ENCODE assay signal across 8 cellular contexts in genomic region chr19:36528194-36528920, GRCh38. TPM values are rescaled to one million over a fixed set of nuclear protein-coding genes. Genes with fewer than 3 reads are reported as not detected.
DNase-seq lines count a peak whose midpoint lies in the region; ATAC-seq and TF ChIP-seq lines count a peak whose summit lies in the region.

ZNF260 (minus strand) TSS chr19:36528271; CDS start chr19:36515238, 13,033 bp downstream.

- H3K27me3 ChIP-seq in DND-41 (ENCODE audit: insufficient read depth, low read length, poor library complexity), result no peaks in the 10 kb centered on the region
- H3K27me3 ChIP-seq in naive thymus-derived CD4-positive, alpha-beta T cell (ENCODE audit: control insufficient read depth in 2 of 2, insufficient read depth in 2 of 2, low read length in 2 of 2), result no peaks in the 10 kb centered on the region

- intact Hi-C loops in activated T-helper 2 cell treated with anti-CD3 and anti-CD28 coated beads, Interferon-gamma antibody, Interleukin-2, Interleukin-4, amounts not matched to agents 10 μg/mL and 5 μg/mL and 100 μg/mL, durations not matched to agents 14 hours and 24 hours and 36 hours (cut with micrococcal nuclease), result loop anchor here (1.0 to 2.0 kb wide), 9 partner anchors 39 to 690 kb away; partner anchors contain the start of genes ZNF382, ZNF383, ZNF461 and ZNF529
- intact Hi-C loops in naive thymus-derived CD4-positive, alpha-beta T cell (cut with micrococcal nuclease), result loop anchor here (1.0 to 5.0 kb wide), 25 partner anchors 39 to 1066 kb away; partner anchors contain the start of genes ZFP14 (in 2 of the 2), ZFP82 (in 2 of the 2), ZNF345 (in 2 of the 2) and ZNF382 (in 2 of the 2)

- H3K36me3 ChIP-seq in DND-41 (ENCODE audit: insufficient read depth, low read length), result peaks cover 34% of the 10 kb centered on the region
- peaks cover 0 to 16% (median 8%) of the 10 kb centered on the region in 3 experiments for H3K36me3 ChIP-seq in naive thymus-derived CD4-positive, alpha-beta T cell (ENCODE audit: control insufficient read depth in 2 of 3, insufficient read depth in 3 of 3, low read length in 3 of 3)

- ATAC-seq in DND-41 (ENCODE audit: insufficient read depth, low read depth) (peak; percentile 87), GM21825 (IDR thresholded peaks at IDR 0.05; ENCODE audit: unreplicated experiment) (peak; percentile 76)
- ATAC-seq in naive thymus-derived CD4-positive, alpha-beta T cell, result peak; percentile 95
- peak; percentile 97 for ATAC-seq in stimulated activated memory B cell treated with anti-CD40 and anti-IgM and Interleukin-4, amounts not matched to agents 10 μg/mL and 1 μg/mL and 100 μg/mL, for 72 hours

- CTCF ChIA-PET in naive thymus-derived CD4-positive, alpha-beta T cell (lab: Charles Lee), result no interaction called here

- H3K4me3 Mint-ChIP-seq in activated T-helper 2 cell treated with anti-CD3 and anti-CD28 coated beads, Interferon-gamma antibody, Interleukin-2, Interleukin-4, amounts not matched to agents 10 μg/mL and 5 μg/mL and 100 μg/mL, durations not matched to agents 14 hours and 24 hours and 36 hours (ENCODE audit: low read depth), result peak within 1 kb of the TSS; percentile 96
- peak within 1 kb of the TSS; percentile 88 to 100 (median 98) for H3K4me3 Mint-ChIP-seq in naive thymus-derived CD4-positive, alpha-beta T cell
- H3K4me3 Mint-ChIP-seq in stimulated activated memory B cell treated with anti-CD40 and anti-IgM and Interleukin-4, amounts not matched to agents 10 μg/mL and 1 μg/mL and 100 μg/mL, for 72 hours, result peak within 1 kb of the TSS; percentile 96

- peaks cover 17% of the 10 kb centered on the region for H3K4me1 Mint-ChIP-seq in activated T-helper 2 cell treated with anti-CD3 and anti-CD28 coated beads, Interferon-gamma antibody, Interleukin-2, Interleukin-4, amounts not matched to agents 10 μg/mL and 5 μg/mL and 100 μg/mL, durations not matched to agents 14 hours and 24 hours and 36 hours (ENCODE audit: low read depth)
- peaks cover 15 to 31% (median 23%) of the 10 kb centered on the region in 7 donors for H3K4me1 Mint-ChIP-seq in naive thymus-derived CD4-positive, alpha-beta T cell
- peaks cover 25% of the 10 kb centered on the region for H3K4me1 Mint-ChIP-seq in stimulated activated memory B cell treated with anti-CD40 and anti-IgM and Interleukin-4, amounts not matched to agents 10 μg/mL and 1 μg/mL and 100 μg/mL, for 72 hours

- no peaks in the 10 kb centered on the region for H4K20me1 ChIP-seq in DND-41 (ENCODE audit: insufficient read depth, low read length)

- H3K27ac ChIP-seq in DND-41 (ENCODE audit: low read length), result peak within 1 kb of the TSS; percentile 94
- peak within 1 kb of the TSS; percentile 83 for H3K27ac ChIP-seq in naive thymus-derived CD4-positive, alpha-beta T cell (ENCODE audit: low read depth, low read length)

- peaks cover 55% of the 10 kb centered on the region for H3K36me3 Mint-ChIP-seq in activated T-helper 2 cell treated with anti-CD3 and anti-CD28 coated beads, Interferon-gamma antibody, Interleukin-2, Interleukin-4, amounts not matched to agents 10 μg/mL and 5 μg/mL and 100 μg/mL, durations not matched to agents 14 hours and 24 hours and 36 hours (ENCODE audit: low read depth)
- peaks cover 9 to 46% (median 40%) of the 10 kb centered on the region in 5 donors for H3K36me3 Mint-ChIP-seq in naive thymus-derived CD4-positive, alpha-beta T cell
- peaks cover 47% of the 10 kb centered on the region for H3K36me3 Mint-ChIP-seq in stimulated activated memory B cell treated with anti-CD40 and anti-IgM and Interleukin-4, amounts not matched to agents 10 μg/mL and 1 μg/mL and 100 μg/mL, for 72 hours

- peak within 1 kb of the TSS; percentile 85 for H3K4me2 ChIP-seq in DND-41 (ENCODE audit: insufficient read depth, low read length)

- H3K4me3 ChIP-seq in DND-41 (ENCODE audit: low read depth in 1 of 2, low read length in 2 of 2), result peak within 1 kb of the TSS; percentile 39 to 76
- H3K4me3 ChIP-seq in fibroblast of mammary gland (ENCODE audit: control insufficient read depth, low read depth, low read length), result peak within 1 kb of the TSS; percentile 64
- H3K4me3 ChIP-seq in naive thymus-derived CD4-positive, alpha-beta T cell (ENCODE audit: low read length), result peak within 1 kb of the TSS; percentile 91

- peaks cover 61% of the 10 kb centered on the region for H3K79me2 ChIP-seq in DND-41 (ENCODE audit: insufficient read depth, low read length)

- peaks cover 24% of the 10 kb centered on the region for H3K9me3 ChIP-seq in DND-41 (ENCODE audit: insufficient read depth, low read length, severe bottlenecking)
- H3K9me3 ChIP-seq in naive thymus-derived CD4-positive, alpha-beta T cell (ENCODE audit: control insufficient read depth in 2 of 3, low read length in 3 of 3), result peaks cover 0 to 33% (median 4%) of the 10 kb centered on the region in 3 experiments

- H3K9me3 Mint-ChIP-seq in activated T-helper 2 cell treated with anti-CD3 and anti-CD28 coated beads, Interferon-gamma antibody, Interleukin-2, Interleukin-4, amounts not matched to agents 10 μg/mL and 5 μg/mL and 100 μg/mL, durations not matched to agents 14 hours and 24 hours and 36 hours, result peaks cover 42% of the 10 kb centered on the region
- H3K9me3 Mint-ChIP-seq in naive thymus-derived CD4-positive, alpha-beta T cell, result peaks cover 0 to 86% (median 36%) of the 10 kb centered on the region in 11 donors
- H3K9me3 Mint-ChIP-seq in stimulated activated memory B cell treated with anti-CD40 and anti-IgM and Interleukin-4, amounts not matched to agents 10 μg/mL and 1 μg/mL and 100 μg/mL, for 72 hours, result peaks cover 10% of the 10 kb centered on the region

- H3K4me1 ChIP-seq in DND-41 (ENCODE audit: insufficient read depth, low read length), result peaks cover 27% of the 10 kb centered on the region
- H3K4me1 ChIP-seq in naive thymus-derived CD4-positive, alpha-beta T cell (ENCODE audit: control insufficient read depth in 2 of 2, insufficient read depth in 2 of 2, low read length in 2 of 2), result peaks cover 4 to 11% of the 10 kb centered on the region in 2 donors

- TF ChIP-seq CTCF in DND-41 (IDR thresholded peaks at IDR 0.05; ENCODE audit: borderline replicate concordance, extremely low read depth, low read length, poor library complexity, severe bottlenecking) (peak; percentile 8), fibroblast of mammary gland (conservative IDR thresholded peaks at IDR 0.05; ENCODE audit: control insufficient read depth, insufficient read depth, low read depth, low read length) (no peak)

- peak within 1 kb of the TSS; percentile 94 for H3K27ac Mint-ChIP-seq in activated T-helper 2 cell treated with anti-CD3 and anti-CD28 coated beads, Interferon-gamma antibody, Interleukin-2, Interleukin-4, amounts not matched to agents 10 μg/mL and 5 μg/mL and 100 μg/mL, durations not matched to agents 14 hours and 24 hours and 36 hours
- peak within 1 kb of the TSS; percentile 84 to 99 (median 96) for H3K27ac Mint-ChIP-seq in naive thymus-derived CD4-positive, alpha-beta T cell
- peak within 1 kb of the TSS; percentile 95 for H3K27ac Mint-ChIP-seq in stimulated activated memory B cell treated with anti-CD40 and anti-IgM and Interleukin-4, amounts not matched to agents 10 μg/mL and 1 μg/mL and 100 μg/mL, for 72 hours

- DNase-seq in DND-41 (peak; percentile 94), Kasumi-1 (lab: John Stamatoyannopoulos, UW) (peak; percentile 92), RPMI8226 (peak; percentile 91), fibroblast of mammary gland (ENCODE audit: low read depth) (peak; percentile 98)
- peak; percentile 87 for DNase-seq in activated T-helper 2 cell treated with anti-CD3 and anti-CD28 coated beads, Interferon-gamma antibody, Interleukin-2, Interleukin-4, amounts not matched to agents 10 μg/mL and 5 μg/mL and 100 μg/mL, durations not matched to agents 14 hours and 24 hours and 36 hours (ENCODE audit: low spot score)
- DNase-seq in naive thymus-derived CD4-positive, alpha-beta T cell, result peak; percentile 81 to 94 (median 90)

- H3K9ac ChIP-seq in DND-41 (ENCODE audit: low read depth, low read length), result peak within 1 kb of the TSS; percentile 76

- H2AFZ ChIP-seq in DND-41 (ENCODE audit: low read depth, low read length), result peak within 1 kb of the TSS; percentile 99

- POLR2A ChIA-PET in naive thymus-derived CD4-positive, alpha-beta T cell (lab: Charles Lee), result interaction anchor here (0.7 to 3.0 kb wide), 14 partner anchors 20 to 1066 kb away, joined by 3 to 26 read pairs (median 4); partner anchors contain the start of genes ZNF146, ZNF345, ZNF382 and ZNF527

- H3K27me3 Mint-ChIP-seq in activated T-helper 2 cell treated with anti-CD3 and anti-CD28 coated beads, Interferon-gamma antibody, Interleukin-2, Interleukin-4, amounts not matched to agents 10 μg/mL and 5 μg/mL and 100 μg/mL, durations not matched to agents 14 hours and 24 hours and 36 hours (ENCODE audit: low read depth), result no peaks in the 10 kb centered on the region
- H3K27me3 Mint-ChIP-seq in naive thymus-derived CD4-positive, alpha-beta T cell, result no peaks in the 10 kb centered on the region
- H3K27me3 Mint-ChIP-seq in stimulated activated memory B cell treated with anti-CD40 and anti-IgM and Interleukin-4, amounts not matched to agents 10 μg/mL and 1 μg/mL and 100 μg/mL, for 72 hours, result no peaks in the 10 kb centered on the region

RNA-seq across cellular contexts. Expression of gene ZNF260, which starts in this region (rescaled TPM):
- 6.2 and 7.1 TPM in 2 replicates for total RNA-seq in activated T-helper 2 cell treated with anti-CD3 and anti-CD28 coated beads, Interferon-gamma antibody, Interleukin-2, Interleukin-4, amounts not matched to agents 10 μg/mL and 5 μg/mL and 100 μg/mL, durations not matched to agents 14 hours and 24 hours and 36 hours
- 10 to 100 TPM in 3 of 5 experiments, 1 to 10 TPM in 2; 2.9 to 13.2 (median 11.3) TPM for total RNA-seq in naive thymus-derived CD4-positive, alpha-beta T cell
- 10 to 100 TPM in 1 of 2 donors, 1 to 10 TPM in 1; 6.1 to 15.3 TPM for polyA plus RNA-seq in naive thymus-derived CD4-positive, alpha-beta T cell

Comparison
In these comparisons a context has a peak if more than half of its experiments do, and no peak if none do; other contexts are left out.
1. Peak in every context shown above with its lines: DNase-seq, ATAC-seq, H3K4me3 ChIP-seq and H3K27ac ChIP-seq.